8 cellular contexts compared by ENCODE assay signal in the genomic region with DNA sequence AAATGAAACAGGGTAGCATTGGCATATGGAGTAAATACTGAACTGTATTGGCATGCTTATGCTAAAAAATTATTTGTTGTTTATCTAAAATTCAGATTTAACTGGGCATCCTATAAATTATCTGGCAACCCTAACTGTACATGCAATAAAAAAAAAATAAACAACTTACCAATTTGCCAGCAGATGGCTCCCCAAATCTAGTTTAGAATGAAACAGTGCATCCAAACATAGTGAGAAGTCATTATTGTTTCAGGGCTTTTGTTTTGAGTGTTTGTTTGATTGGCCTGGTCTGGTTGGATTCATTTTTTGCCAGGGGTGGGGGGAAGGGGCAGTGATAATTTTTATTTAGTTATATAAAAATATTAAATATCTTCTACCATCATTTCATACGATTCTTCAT. TPM values are rescaled to one million over a fixed set of nuclear protein-coding genes. Genes with fewer than 3 reads are reported as not detected.
A peak's percentile ranks its signal among the peaks of the same experiment; 100 is the strongest.
DNase-seq lines count a peak whose midpoint lies in the region; ATAC-seq, FAIRE-seq and TF ChIP-seq lines count a peak whose summit lies in the region.

No MANE protein-coding gene starts in this region.

- no peak for ATAC-seq in HG03439 (IDR thresholded peaks at IDR 0.05; ENCODE audit: unreplicated experiment)

- TF ChIP-seq POLR2A in stomach (IDR thresholded peaks at IDR 0.05), result no peak

- H3K4me3 ChIP-seq in mammary epithelial cell (replicated peaks in 1 of 3; ENCODE audit: insufficient read depth in 1 of 3, low read depth in 2 of 3, low read length in 3 of 3) (no peak overlapping the region), neural cell (ENCODE audit: low read length) (no peak overlapping the region), stomach (no peak overlapping the region)

- no TSS peak for BruUV-seq in mammary epithelial cell (replicated peaks; lab: Mats Ljungman, UMichigan)

- H3K4me1 ChIP-seq in mammary epithelial cell (ENCODE audit: insufficient read depth, low read length) (no peaks in the 10 kb centered on the region), stomach (peaks cover 0 to 12% (median 1%) of the 10 kb centered on the region in 4 donors)

- peak; percentile 60 to 78 for DNase-seq in NCI-H2081 (lab: John Stamatoyannopoulos, UW)
- DNase-seq in mammary epithelial cell, result peak; percentile 31
- DNase-seq in ureter (ENCODE audit: low spot score), result no peak
- no peak for DNase-seq in stomach

- H3K9me3 ChIP-seq in mammary epithelial cell (replicated peaks; ENCODE audit: insufficient read depth, low read length) (no peaks in the 10 kb centered on the region), neural cell (ENCODE audit: low read length) (no peaks in the 10 kb centered on the region), stomach (no peaks in the 10 kb centered on the region)

- dilution Hi-C loops in mammary epithelial cell (cut with HindIII; ENCODE audit: low sequenced_read_pairs), result no loop called here

- H3K27me3 ChIP-seq in mammary epithelial cell (ENCODE audit: insufficient read depth, low read length) (no peaks in the 10 kb centered on the region), neural cell (ENCODE audit: insufficient read depth, low read depth, low read length) (no peaks in the 10 kb centered on the region), stomach (no peaks in the 10 kb centered on the region)

- no peak overlapping the region for H3K9ac ChIP-seq in mammary epithelial cell (ENCODE audit: insufficient read depth, low read length)
- H3K9ac ChIP-seq in neural cell (ENCODE audit: low read length), result no peak overlapping the region

- CTCF ChIA-PET in mammary epithelial cell (lab: Charles Lee; ENCODE audit: low non-redundant PET), result no interaction called here

- TF ChIP-seq RAD21 in neural cell (conservative IDR thresholded peaks at IDR 0.05), result peak; percentile 76

- no peak overlapping the region for H3K27ac ChIP-seq in mammary epithelial cell (ENCODE audit: insufficient read depth, low read depth, low read length)
- no peak overlapping the region for H3K27ac ChIP-seq in neural cell (ENCODE audit: low read length)
- H3K27ac ChIP-seq in stomach, result no peak overlapping the region

- H3K36me3 ChIP-seq in mammary epithelial cell (ENCODE audit: insufficient read depth, low read length) (no peaks in the 10 kb centered on the region), neural cell (ENCODE audit: insufficient read depth, low read length) (no peaks in the 10 kb centered on the region), stomach (no peaks in the 10 kb centered on the region)

- H2AFZ ChIP-seq in mammary epithelial cell (ENCODE audit: low read depth, low read length), result no peak overlapping the region
- no peak overlapping the region for H2AFZ ChIP-seq in neural cell (ENCODE audit: low read depth, low read length)

- 82% methylated on average over 1 of the region's 1 CpG for WGBS in mammary epithelial cell (ENCODE audit: low coverage, missing lambda C conversion rate)
- WGBS in stomach, 5 donors, result 76 to 93% (median 84%) methylated on average over 1 of the region's 1 CpG

- FAIRE-seq in A204.1 (lab: Jason Lieb, UNC), result peak; percentile 85

- intact Hi-C loops in mammary epithelial cell (cut with micrococcal nuclease), result loop anchor here (1.0 to 10.0 kb wide), 4 partner anchors 160 to 918 kb away; a partner anchor contains a TSS
- intact Hi-C loops in stomach (cut with DNase I; ENCODE audit: low total_unique reads), result loop anchor here (5.0 kb wide), 1 partner anchor 160 kb away; no protein-coding TSS in a partner anchor

- peak; percentile 37; the same call in 1 of the 2 replicates for TF ChIP-seq CTCF in GM12874 (IDR thresholded peaks at IDR 0.05; ENCODE audit: insufficient read depth, low read depth, low read length)
- peak; percentile 19 to 47 for TF ChIP-seq CTCF in mammary epithelial cell (conservative IDR thresholded peaks at IDR 0.05 in 1 of 2, IDR thresholded peaks at IDR 0.05 in 1 of 2; ENCODE audit: extremely low read depth in 1 of 2, insufficient read depth in 1 of 2, low read depth in 1 of 2, low read length in 2 of 2)
- peak; percentile 67 for TF ChIP-seq CTCF in neural cell (IDR thresholded peaks at IDR 0.05; ENCODE audit: poor library complexity, severe bottlenecking)
- peak in 2 of 7 experiments; percentile 23 to 29 for TF ChIP-seq CTCF in stomach (IDR thresholded peaks at IDR 0.05)

- H3K79me2 ChIP-seq in mammary epithelial cell (ENCODE audit: insufficient read depth, low read length) (no peaks in the 10 kb centered on the region), neural cell (replicated peaks; ENCODE audit: insufficient read depth, low read length) (no peaks in the 10 kb centered on the region)

- H3K4me2 ChIP-seq in mammary epithelial cell (ENCODE audit: insufficient read depth, low read depth, low read length) (no peak overlapping the region), neural cell (ENCODE audit: low read length) (no peak overlapping the region)

- H4K20me1 ChIP-seq in mammary epithelial cell (ENCODE audit: insufficient read depth, low read length), result no peaks in the 10 kb centered on the region
- no peaks in the 10 kb centered on the region for H4K20me1 ChIP-seq in neural cell (ENCODE audit: insufficient read depth)

- in situ Hi-C loops in mammary epithelial cell (cut with MboI; ENCODE audit: low sequenced_read_pairs in 2 of 2), result no loop called here

- H3K9me2 ChIP-seq in neural cell (ENCODE audit: insufficient read depth, low read length), result no peaks in the 10 kb centered on the region

- TF ChIP-seq EP300 in neural cell (conservative IDR thresholded peaks at IDR 0.05; ENCODE audit: poor library complexity, severe bottlenecking), result no peak
- TF ChIP-seq EP300 in stomach (IDR thresholded peaks at IDR 0.05), result no peak

- H3F3A ChIP-seq in neural cell (ENCODE audit: insufficient read depth, low read length, poor library complexity, severe bottlenecking), result no peaks in the 10 kb centered on the region

TF ChIP-seq in neural cell, 6 proteins besides CTCF, POLR2A, EP300 and RAD21:
- TF ChIP-seq SMC3 (conservative IDR thresholded peaks at IDR 0.05; ENCODE audit: poor library complexity), result peak; percentile 74
- TF ChIP-seq POLR2AphosphoS5 (IDR thresholded peaks at IDR 0.05), result no peak

RNA-seq across cellular contexts. Expression of a gene that starts 12.8 kb away (rescaled TPM):
- total RNA-seq in mammary epithelial cell, result under 1 TPM in 1 of 2 donors, not detected in 1; 0.33 TPM
- polyA plus RNA-seq in mammary epithelial cell, result not detected
- not detected for polyA minus RNA-seq in mammary epithelial cell
- 0.51 and 3.8 TPM in 2 replicates for polyA plus RNA-seq in neural cell
- 1.5 and 2.0 TPM in 2 replicates for polyA minus RNA-seq in neural cell
- 8.5 TPM for total RNA-seq in ureter
- 10 to 100 TPM in 4 of 5 donors, 1 to 10 TPM in 1; 2.3 to 17.3 (median 11.6) TPM for total RNA-seq in stomach
- 1 to 10 TPM; 2.0 to 5.3 (median 3.4) TPM for polyA plus RNA-seq in stomach

Comparison
In these comparisons a context has a peak if more than half of its experiments do, and no peak if none do; other contexts are left out.
1. DNase-seq: peak in NCI-H2081 (2 of 2) and mammary epithelial cell (single experiment); none in ureter (single experiment) and stomach (single experiment).